Comparison of ENCODE assay signal across 1 cellular context in the genomic region with DNA sequence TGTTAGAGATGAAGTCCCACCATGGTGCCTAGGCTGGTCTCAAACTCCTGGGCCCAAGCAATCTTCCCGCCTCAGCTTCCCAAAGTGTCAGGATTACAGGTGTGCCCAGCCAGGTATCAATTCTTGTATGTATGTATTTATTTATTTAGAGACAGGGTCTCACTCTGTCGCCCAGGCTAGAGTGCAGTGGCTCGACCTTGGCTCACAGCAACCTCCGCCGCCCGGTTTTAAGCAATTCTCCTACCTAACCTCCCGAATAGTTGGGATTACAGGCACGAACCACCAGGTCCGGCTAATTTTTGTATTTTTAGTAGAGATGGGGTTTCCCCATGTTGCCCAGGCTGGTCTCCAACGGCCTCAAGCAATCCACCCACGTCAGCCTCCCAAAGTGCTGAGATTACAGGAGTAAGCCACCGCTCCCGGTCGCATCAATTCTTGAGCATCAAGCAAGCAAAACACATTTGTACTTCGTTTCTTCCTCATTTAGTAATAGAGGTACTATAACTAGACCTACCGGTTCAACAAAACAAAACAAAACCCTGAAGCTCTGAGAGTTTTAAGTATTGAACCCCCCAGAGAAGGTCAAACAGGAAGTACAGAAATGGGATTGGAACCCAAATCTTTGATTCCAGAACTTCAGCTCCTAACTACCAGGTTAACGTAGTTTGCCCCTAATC.
TF ChIP-seq lines count a peak whose summit lies in the region.

No MANE protein-coding gene starts in this region.

TF ChIP-seq in K562, 482 proteins besides CTCF, POLR2A, EP300 and RAD21:
- peak; percentile 69; the same call in 1 of the 2 replicates for TF ChIP-seq EGR1 (conservative IDR thresholded peaks at IDR 0.05)
- no peak for TF ChIP-seq CBX3 (IDR thresholded peaks at IDR 0.05; ENCODE audit: borderline replicate concordance in 1 of 2, low read length in 2 of 2)
- no peak for TF ChIP-seq MTA2 (IDR thresholded peaks at IDR 0.05; ENCODE audit: low read depth)
- peak; percentile 32 for TF ChIP-seq BRD9 (IDR thresholded peaks at IDR 0.05; ENCODE audit: low read depth, partially characterized antibody)
- TF ChIP-seq, protein P1, sequence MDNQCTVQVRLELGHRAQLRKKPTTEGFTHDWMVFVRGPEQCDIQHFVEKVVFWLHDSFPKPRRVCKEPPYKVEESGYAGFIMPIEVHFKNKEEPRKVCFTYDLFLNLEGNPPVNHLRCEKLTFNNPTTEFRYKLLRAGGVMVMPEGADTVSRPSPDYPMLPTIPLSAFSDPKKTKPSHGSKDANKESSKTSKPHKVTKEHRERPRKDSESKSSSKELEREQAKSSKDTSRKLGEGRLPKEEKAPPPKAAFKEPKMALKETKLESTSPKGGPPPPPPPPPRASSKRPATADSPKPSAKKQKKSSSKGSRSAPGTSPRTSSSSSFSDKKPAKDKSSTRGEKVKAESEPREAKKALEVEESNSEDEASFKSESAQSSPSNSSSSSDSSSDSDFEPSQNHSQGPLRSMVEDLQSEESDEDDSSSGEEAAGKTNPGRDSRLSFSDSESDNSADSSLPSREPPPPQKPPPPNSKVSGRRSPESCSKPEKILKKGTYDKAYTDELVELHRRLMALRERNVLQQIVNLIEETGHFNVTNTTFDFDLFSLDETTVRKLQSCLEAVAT (IDR thresholded peaks at IDR 0.05): peak in 1 of 2 experiments; percentile 28; a peak in 1 of 4 replicates
- TF ChIP-seq HDAC2 (IDR thresholded peaks at IDR 0.05): peak; percentile 11; the same call in 1 of the 2 replicates
- TF ChIP-seq NCOA1 (IDR thresholded peaks at IDR 0.05; ENCODE audit: low read depth): no peak
- TF ChIP-seq MTA3 (IDR thresholded peaks at IDR 0.05; ENCODE audit: borderline replicate concordance): peak; percentile 31; the same call in 1 of the 2 replicates
- 0 out of 2 replicates have a peak, but pooled peaks have one; percentile 62 for TF ChIP-seq DNMT1 (IDR thresholded peaks at IDR 0.05)
- TF ChIP-seq TAF7 (tag; IDR thresholded peaks at IDR 0.05): peak; percentile 61; the same call in 1 of the 2 replicates
- TF ChIP-seq, protein P2, sequence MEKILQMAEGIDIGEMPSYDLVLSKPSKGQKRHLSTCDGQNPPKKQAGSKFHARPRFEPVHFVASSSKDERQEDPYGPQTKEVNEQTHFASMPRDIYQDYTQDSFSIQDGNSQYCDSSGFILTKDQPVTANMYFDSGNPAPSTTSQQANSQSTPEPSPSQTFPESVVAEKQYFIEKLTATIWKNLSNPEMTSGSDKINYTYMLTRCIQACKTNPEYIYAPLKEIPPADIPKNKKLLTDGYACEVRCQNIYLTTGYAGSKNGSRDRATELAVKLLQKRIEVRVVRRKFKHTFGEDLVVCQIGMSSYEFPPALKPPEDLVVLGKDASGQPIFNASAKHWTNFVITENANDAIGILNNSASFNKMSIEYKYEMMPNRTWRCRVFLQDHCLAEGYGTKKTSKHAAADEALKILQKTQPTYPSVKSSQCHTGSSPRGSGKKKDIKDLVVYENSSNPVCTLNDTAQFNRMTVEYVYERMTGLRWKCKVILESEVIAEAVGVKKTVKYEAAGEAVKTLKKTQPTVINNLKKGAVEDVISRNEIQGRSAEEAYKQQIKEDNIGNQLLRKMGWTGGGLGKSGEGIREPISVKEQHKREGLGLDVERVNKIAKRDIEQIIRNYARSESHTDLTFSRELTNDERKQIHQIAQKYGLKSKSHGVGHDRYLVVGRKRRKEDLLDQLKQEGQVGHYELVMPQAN (IDR thresholded peaks at IDR 0.05; ENCODE audit: borderline replicate concordance): peak; percentile 28; the same call in 1 of the 2 replicates
- no peak for TF ChIP-seq THRAP3 (IDR thresholded peaks at IDR 0.05; ENCODE audit: borderline replicate concordance)
- 0 out of 2 replicates have a peak, but pooled peaks have one; percentile 48 for TF ChIP-seq TARDBP (IDR thresholded peaks at IDR 0.05)
- TF ChIP-seq NBN (IDR thresholded peaks at IDR 0.05; ENCODE audit: low read depth): 0 out of 2 replicates have a peak, but pooled peaks have one; percentile 37
- TF ChIP-seq KDM1A (IDR thresholded peaks at IDR 0.05): peak in 1 of 2 experiments; percentile 46; a peak in 1 of 4 replicates
- TF ChIP-seq ETV1 (tag; conservative IDR thresholded peaks at IDR 0.05; ENCODE audit: low read depth): peak; percentile 23; the same call in 1 of the 2 replicates
TF ChIP-seq in K562: peak in this region for 12.
